In the genomic region with DNA sequence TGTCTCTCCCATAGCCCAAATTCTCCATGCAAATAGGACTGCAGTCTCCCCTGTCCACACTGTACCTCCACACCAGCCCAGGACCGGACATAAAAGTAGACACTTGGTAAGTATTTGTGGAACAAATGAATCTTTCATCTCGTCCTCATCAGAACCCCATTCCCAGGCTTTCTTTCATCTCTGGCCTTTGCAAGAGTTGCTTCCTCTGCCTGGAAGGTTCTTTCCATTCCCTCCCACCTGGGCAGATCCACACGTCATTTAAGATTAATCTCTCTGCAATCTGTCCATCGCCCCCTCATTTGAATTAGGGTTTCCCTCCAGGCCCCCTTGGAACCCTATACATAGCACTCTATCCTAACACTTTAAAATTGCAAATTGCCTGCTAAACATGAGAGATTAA, we compare ENCODE assay signal across 15 cellular contexts.
"Had no signal": no experiment of that assay in that cellular context is flagged by ENCODE, and none has a peak within 500 bp of the region (broad histone marks: within the 10 kb centered on the region; RNA-seq: fewer than 3 reads in every experiment).

No MANE protein-coding gene starts in this region.

- H3K4me3 ChIP-seq: body of pancreas, upper lobe of left lung had no signal

- H3K36me3 ChIP-seq: upper lobe of left lung had no signal

- H3K4me1 ChIP-seq: parathyroid adenoma had no signal

- H3K9me3 ChIP-seq: body of pancreas, upper lobe of left lung had no signal

- DNase-seq: activated CD4-positive, alpha-beta T cell treated with anti-CD3 and anti-CD28 coated beads for 1 hour; activated CD4-positive, alpha-beta T cell treated with anti-CD3 and anti-CD28 coated beads, Interleukin-2, amount 50 U/mL, for 4 hours; body of pancreas; cerebellar nuclear complex; effector memory CD8-positive, alpha-beta T cell; foreskin melanocyte; head of caudate nucleus; kidney glomerular epithelial cell; stimulated activated naive CD4-positive, alpha-beta T cell treated with Interleukin-2 at 50 U/mL for 16 hours; T-helper 9 cell; upper lobe of left lung had no signal

- H3K9me3 Mint-ChIP-seq: activated naive CD4-positive, alpha-beta T cell treated with anti-CD3 and anti-CD28 coated beads, Interleukin-2, amount 50 U/mL, for 72 hours; activated T-helper 2 cell treated with anti-CD3 and anti-CD28 coated beads, Interferon-gamma antibody, Interleukin-2, Interleukin-4, amounts not matched to agents 10 μg/mL and 5 μg/mL and 100 μg/mL, durations not matched to agents 14 hours and 24 hours and 36 hours; dendritic cell treated with granulocyte-macrophage colony-stimulating factor and Interleukin-4, amounts not matched to agents 40 ng/mL and 50 ng/mL, for 4 days; effector memory CD8-positive, alpha-beta T cell had no signal

- H3K9ac ChIP-seq: parathyroid adenoma had no signal

- H3K27ac Mint-ChIP-seq: activated naive CD4-positive, alpha-beta T cell treated with anti-CD3 and anti-CD28 coated beads, Interleukin-2, amount 50 U/mL, for 72 hours; activated T-helper 2 cell treated with anti-CD3 and anti-CD28 coated beads, Interferon-gamma antibody, Interleukin-2, Interleukin-4, amounts not matched to agents 10 μg/mL and 5 μg/mL and 100 μg/mL, durations not matched to agents 14 hours and 24 hours and 36 hours; dendritic cell treated with granulocyte-macrophage colony-stimulating factor and Interleukin-4, amounts not matched to agents 40 ng/mL and 50 ng/mL, for 4 days; effector memory CD8-positive, alpha-beta T cell had no signal

- H3K4me3 Mint-ChIP-seq: dendritic cell treated with granulocyte-macrophage colony-stimulating factor and Interleukin-4, amounts not matched to agents 40 ng/mL and 50 ng/mL, for 4 days had no signal

- ATAC-seq: activated naive CD4-positive, alpha-beta T cell treated with anti-CD3 and anti-CD28 coated beads, Interleukin-2, amount 50 U/mL, for 72 hours; body of pancreas; effector memory CD8-positive, alpha-beta T cell had no signal

- H3K27ac ChIP-seq: body of pancreas, parathyroid adenoma, upper lobe of left lung had no signal

- H3K36me3 Mint-ChIP-seq: activated naive CD4-positive, alpha-beta T cell treated with anti-CD3 and anti-CD28 coated beads, Interleukin-2, amount 50 U/mL, for 72 hours had no signal
